12 cellular contexts compared by ENCODE assay signal in genomic region chr10:60846173-60846572, GRCh38.
DNase-seq lines count a peak whose midpoint lies in the region; ATAC-seq and TF ChIP-seq lines count a peak whose summit lies in the region.
"Had no signal": no experiment of that assay in that cellular context is flagged by ENCODE, and none has a peak within 500 bp of the region (broad histone marks: within the 10 kb centered on the region; RNA-seq: fewer than 3 reads in every experiment).

No MANE protein-coding gene starts in this region.

- peak; percentile 55 for DNase-seq in DMS53 (lab: John Stamatoyannopoulos, UW)
- no peak for DNase-seq in DMS53 treated with DMSO at 0.1 percent for 48 hours (lab: John Stamatoyannopoulos, UW; ENCODE audit: unreplicated experiment)
- DNase-seq in SK-N-SH = no peak
- peak; percentile 33 for DNase-seq in fibroblast of peridontal ligament (ENCODE audit: extremely low read depth)
- no peak for DNase-seq in osteocyte (ENCODE audit: extremely low spot score, unreplicated experiment)
- DNase-seq in activated T-cell treated with anti-CD3 and anti-CD28 coated beads, Interleukin-2, amount 50 U/mL, for 24 hours = no peak
- DNase-seq in natural killer cell treated with Interleukin-12 subunit alpha and Interleukin-12 subunit beta and Interleukin-15 and Interleukin-18, amount 100 ng/mL, for 72 hours (ENCODE audit: low spot score) = no peak
- DNase-seq: activated T-cell treated with anti-CD3 and anti-CD28 coated beads, Interleukin-2, amount 50 U/mL, for 4 hours; NCI-H1048; stimulated activated CD4-positive, alpha-beta T cell treated with anti-CD3 and anti-CD28 coated beads, Interleukin-2, amount 100 ng/mL, for 24 hours had no signal

- H3K4me3 ChIP-seq in SK-N-SH (ENCODE audit: low read depth in 2 of 2, low read length in 1 of 2) = no peak overlapping the region

- TF ChIP-seq EP300 in SK-N-SH (IDR thresholded peaks at IDR 0.05; ENCODE audit: borderline replicate concordance in 1 of 2, low read depth in 1 of 2, low read length in 1 of 2) = no peak

- H3K9me3 ChIP-seq in SK-N-SH = no peaks in the 10 kb centered on the region

- 33% methylated on average over 1 of the region's 1 CpG for WGBS in SK-N-SH (ENCODE audit: low lambda C conversion rate)

- no peaks in the 10 kb centered on the region for H3K36me3 Mint-ChIP-seq in osteocyte (ENCODE audit: unreplicated experiment)
- no peaks in the 10 kb centered on the region for H3K36me3 Mint-ChIP-seq in activated T-cell treated with anti-CD3 and anti-CD28 coated beads, Interleukin-2, amount 50 U/mL, for 24 hours (ENCODE audit: low read depth)
- no peaks in the 10 kb centered on the region for H3K36me3 Mint-ChIP-seq in natural killer cell treated with Interleukin-12 subunit alpha and Interleukin-12 subunit beta and Interleukin-15 and Interleukin-18, amount 100 ng/mL, for 72 hours

- H3K27me3 Mint-ChIP-seq in osteocyte (ENCODE audit: unreplicated experiment) = no peaks in the 10 kb centered on the region
- no peaks in the 10 kb centered on the region for H3K27me3 Mint-ChIP-seq in activated T-cell treated with anti-CD3 and anti-CD28 coated beads, Interleukin-2, amount 50 U/mL, for 24 hours
- H3K27me3 Mint-ChIP-seq in natural killer cell treated with Interleukin-12 subunit alpha and Interleukin-12 subunit beta and Interleukin-15 and Interleukin-18, amount 100 ng/mL, for 72 hours = peaks cover 3 to 4% of the 10 kb centered on the region in 2 donors

- H3F3A ChIP-seq in SK-N-SH (replicated peaks; ENCODE audit: insufficient read depth) = no peaks in the 10 kb centered on the region

- no peak overlapping the region for H3K4me3 Mint-ChIP-seq in osteocyte (ENCODE audit: unreplicated experiment)
- no peak overlapping the region for H3K4me3 Mint-ChIP-seq in activated T-cell treated with anti-CD3 and anti-CD28 coated beads, Interleukin-2, amount 50 U/mL, for 24 hours
- H3K4me3 Mint-ChIP-seq in natural killer cell treated with Interleukin-12 subunit alpha and Interleukin-12 subunit beta and Interleukin-15 and Interleukin-18, amount 100 ng/mL, for 72 hours = no peak overlapping the region
- H3K4me3 Mint-ChIP-seq: activated T-cell treated with anti-CD3 and anti-CD28 coated beads, Interleukin-2, amount 50 U/mL, for 4 hours; neural crest cell had no signal

- H3K27me3 ChIP-seq in SK-N-SH (ENCODE audit: insufficient read depth) = no peaks in the 10 kb centered on the region

- POLR2A ChIA-PET in SK-N-SH (lab: Yijun Ruan, JAX) = no interaction called here

- H3K9ac ChIP-seq in SK-N-SH = no peak overlapping the region

- no peak for ATAC-seq in HG03025 (IDR thresholded peaks at IDR 0.05; ENCODE audit: low FRiP score, unreplicated experiment)
- no peak for ATAC-seq in natural killer cell treated with Interleukin-12 subunit alpha and Interleukin-12 subunit beta and Interleukin-15 and Interleukin-18, amount 100 ng/mL, for 72 hours
- ATAC-seq: activated T-cell treated with anti-CD3 and anti-CD28 coated beads, Interleukin-2, amount 50 U/mL, for 4 hours had no signal

- no peak overlapping the region for H3K27ac Mint-ChIP-seq in osteocyte (ENCODE audit: unreplicated experiment)
- H3K27ac Mint-ChIP-seq in activated T-cell treated with anti-CD3 and anti-CD28 coated beads, Interleukin-2, amount 50 U/mL, for 24 hours = no peak overlapping the region
- H3K27ac Mint-ChIP-seq in natural killer cell treated with Interleukin-12 subunit alpha and Interleukin-12 subunit beta and Interleukin-15 and Interleukin-18, amount 100 ng/mL, for 72 hours = no peak overlapping the region

- peak overlapping the region; percentile 60; the same call in 1 of the 2 replicates for H2AFZ ChIP-seq in SK-N-SH (ENCODE audit: low read depth)

- no peaks in the 10 kb centered on the region for H3K79me2 ChIP-seq in SK-N-SH (ENCODE audit: insufficient read depth)

- H3K4me1 ChIP-seq in SK-N-SH (ENCODE audit: control insufficient read depth in 1 of 2, insufficient read depth in 2 of 2, low read depth in 1 of 2, low read length in 1 of 2) = peaks cover 0 to 10% of the 10 kb centered on the region in 2 experiments; a peak in 3 of 4 replicates

- H3K9me2 ChIP-seq in SK-N-SH = no peaks in the 10 kb centered on the region

- no peaks in the 10 kb centered on the region for H3K36me3 ChIP-seq in SK-N-SH (replicated peaks in 1 of 2; ENCODE audit: control insufficient read depth in 1 of 2, insufficient read depth in 2 of 2, low read length in 1 of 2)

- H3K27ac ChIP-seq in SK-N-SH (ENCODE audit: low read depth in 2 of 2, low read length in 1 of 2) = peak overlapping the region in 1 of 2 experiments; percentile 11; a peak in 1 of 4 replicates

- peaks cover 6% of the 10 kb centered on the region for H3K9me3 Mint-ChIP-seq in osteocyte (ENCODE audit: unreplicated experiment)
- no peaks in the 10 kb centered on the region for H3K9me3 Mint-ChIP-seq in activated T-cell treated with anti-CD3 and anti-CD28 coated beads, Interleukin-2, amount 50 U/mL, for 24 hours
- H3K9me3 Mint-ChIP-seq in natural killer cell treated with Interleukin-12 subunit alpha and Interleukin-12 subunit beta and Interleukin-15 and Interleukin-18, amount 100 ng/mL, for 72 hours = no peaks in the 10 kb centered on the region
- H3K9me3 Mint-ChIP-seq: activated T-cell treated with anti-CD3 and anti-CD28 coated beads, Interleukin-2, amount 50 U/mL, for 4 hours had no signal

- CTCF ChIA-PET in SK-N-SH (lab: Yijun Ruan, JAX) = interaction anchor here (1.0 to 1.6 kb wide), 2 partner anchors 97 to 118 kb away, joined by 3 to 5 read pairs; no protein-coding TSS in a partner anchor

- peak; percentile 7; the same call in 1 of the 2 replicates for TF ChIP-seq RAD21 in SK-N-SH (IDR thresholded peaks at IDR 0.05; ENCODE audit: low read length)

- H4K20me1 ChIP-seq in SK-N-SH (ENCODE audit: insufficient read depth) = no peaks in the 10 kb centered on the region

- TF ChIP-seq CTCF in SK-N-SH (IDR thresholded peaks at IDR 0.05) (peak; percentile 21; the same call in 1 of the 2 replicates), osteocyte (IDR thresholded peaks at IDR 0.05) (peak; percentile 16)

- peaks cover 11% of the 10 kb centered on the region for H3K4me1 Mint-ChIP-seq in osteocyte (ENCODE audit: unreplicated experiment)
- H3K4me1 Mint-ChIP-seq in activated T-cell treated with anti-CD3 and anti-CD28 coated beads, Interleukin-2, amount 50 U/mL, for 24 hours (ENCODE audit: low read depth) = no peaks in the 10 kb centered on the region
- no peaks in the 10 kb centered on the region for H3K4me1 Mint-ChIP-seq in natural killer cell treated with Interleukin-12 subunit alpha and Interleukin-12 subunit beta and Interleukin-15 and Interleukin-18, amount 100 ng/mL, for 72 hours (ENCODE audit: low read depth in 2 of 2)
- H3K4me1 Mint-ChIP-seq: neural crest cell had no signal

- H3K4me2 ChIP-seq in SK-N-SH = no peak overlapping the region

TF ChIP-seq in SK-N-SH, 30 proteins besides CTCF, POLR2A, EP300 and RAD21 (continues in another document):
- TF ChIP-seq TCF12 (IDR thresholded peaks at IDR 0.05) (peak; percentile 45; the same call in 1 of the 2 replicates), FOSL2 (IDR thresholded peaks at IDR 0.05; ENCODE audit: borderline replicate concordance, low read depth) (peak; percentile 46; the same call in 1 of the 2 replicates), MXI1 (IDR thresholded peaks at IDR 0.05; ENCODE audit: low read depth, low read length) (no peak), MAX (IDR thresholded peaks at IDR 0.05; ENCODE audit: low read depth) (no peak), POLR2AphosphoS5 (IDR thresholded peaks at IDR 0.05; ENCODE audit: low read depth, low read length) (no peak), RXRA (IDR thresholded peaks at IDR 0.05; ENCODE audit: borderline replicate concordance, low read depth) (no peak), RFX5 (IDR thresholded peaks at IDR 0.05; ENCODE audit: low read length) (no peak), USF1 (IDR thresholded peaks at IDR 0.05; ENCODE audit: borderline replicate concordance, low read depth) (no peak), EZH2phosphoT487 (IDR thresholded peaks at IDR 0.05; ENCODE audit: borderline replicate concordance, low read depth) (no peak), MEF2A (IDR thresholded peaks at IDR 0.05; ENCODE audit: borderline replicate concordance, low read depth) (no peak)
- TF ChIP-seq, protein P1, sequence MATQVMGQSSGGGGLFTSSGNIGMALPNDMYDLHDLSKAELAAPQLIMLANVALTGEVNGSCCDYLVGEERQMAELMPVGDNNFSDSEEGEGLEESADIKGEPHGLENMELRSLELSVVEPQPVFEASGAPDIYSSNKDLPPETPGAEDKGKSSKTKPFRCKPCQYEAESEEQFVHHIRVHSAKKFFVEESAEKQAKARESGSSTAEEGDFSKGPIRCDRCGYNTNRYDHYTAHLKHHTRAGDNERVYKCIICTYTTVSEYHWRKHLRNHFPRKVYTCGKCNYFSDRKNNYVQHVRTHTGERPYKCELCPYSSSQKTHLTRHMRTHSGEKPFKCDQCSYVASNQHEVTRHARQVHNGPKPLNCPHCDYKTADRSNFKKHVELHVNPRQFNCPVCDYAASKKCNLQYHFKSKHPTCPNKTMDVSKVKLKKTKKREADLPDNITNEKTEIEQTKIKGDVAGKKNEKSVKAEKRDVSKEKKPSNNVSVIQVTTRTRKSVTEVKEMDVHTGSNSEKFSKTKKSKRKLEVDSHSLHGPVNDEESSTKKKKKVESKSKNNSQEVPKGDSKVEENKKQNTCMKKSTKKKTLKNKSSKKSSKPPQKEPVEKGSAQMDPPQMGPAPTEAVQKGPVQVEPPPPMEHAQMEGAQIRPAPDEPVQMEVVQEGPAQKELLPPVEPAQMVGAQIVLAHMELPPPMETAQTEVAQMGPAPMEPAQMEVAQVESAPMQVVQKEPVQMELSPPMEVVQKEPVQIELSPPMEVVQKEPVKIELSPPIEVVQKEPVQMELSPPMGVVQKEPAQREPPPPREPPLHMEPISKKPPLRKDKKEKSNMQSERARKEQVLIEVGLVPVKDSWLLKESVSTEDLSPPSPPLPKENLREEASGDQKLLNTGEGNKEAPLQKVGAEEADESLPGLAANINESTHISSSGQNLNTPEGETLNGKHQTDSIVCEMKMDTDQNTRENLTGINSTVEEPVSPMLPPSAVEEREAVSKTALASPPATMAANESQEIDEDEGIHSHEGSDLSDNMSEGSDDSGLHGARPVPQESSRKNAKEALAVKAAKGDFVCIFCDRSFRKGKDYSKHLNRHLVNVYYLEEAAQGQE (IDR thresholded peaks at IDR 0.05; ENCODE audit: low read depth, low read length) = no peak

Comparison
In these comparisons a context has a peak if more than half of its experiments do, and no peak if none do; other contexts are left out.
1. DNase-seq: peak in DMS53 (single experiment) and fibroblast of peridontal ligament (single experiment); none in DMS53 treated with DMSO at 0.1 percent for 48 hours (single experiment), SK-N-SH (single experiment), osteocyte (single experiment), activated T-cell treated with anti-CD3 and anti-CD28 coated beads, Interleukin-2, amount 50 U/mL, for 24 hours (single experiment) and natural killer cell treated with Interleukin-12 subunit alpha and Interleukin-12 subunit beta and Interleukin-15 and Interleukin-18, amount 100 ng/mL, for 72 hours (single experiment).